8 cellular contexts compared by ENCODE assay signal in genomic region chr4:184472540-184473264, GRCh38. TPM values are rescaled to one million over a fixed set of nuclear protein-coding genes. Genes with fewer than 3 reads are reported as not detected.
DNase-seq lines count a peak whose midpoint lies in the region; ATAC-seq and TF ChIP-seq lines count a peak whose summit lies in the region.

No MANE protein-coding gene starts in this region.

- peaks cover 68% of the 10 kb centered on the region for H3K79me2 ChIP-seq in PC-3 (ENCODE audit: low read length)

- TF ChIP-seq CTCF in AG04449 (IDR thresholded peaks at IDR 0.05; ENCODE audit: insufficient read depth, low read length, missing control alignments) (no peak), GM13977 (IDR thresholded peaks at IDR 0.05; ENCODE audit: extremely low read depth, insufficient read depth, missing control alignments) (no peak), PC-3 (conservative IDR thresholded peaks at IDR 0.05; ENCODE audit: low read depth, low read length) (no peak), fibroblast of mammary gland (conservative IDR thresholded peaks at IDR 0.05; ENCODE audit: control insufficient read depth, insufficient read depth, low read depth, low read length) (no peak)

- H3K9me3 ChIP-seq in PC-3 (ENCODE audit: low read length) = no peaks in the 10 kb centered on the region

- in situ Hi-C loops in GM13977 (cut with MboI; ENCODE audit: low pct_unique_long_range_greater_than_20kb, low sequenced_read_pairs, unreplicated experiment) = loop anchor here (10.0 kb wide), 1 partner anchor 62 kb away; no protein-coding TSS in a partner anchor

- H3K27me3 Mint-ChIP-seq in naive B cell = no peaks in the 10 kb centered on the region

- CTCF ChIA-PET in AG04449 (lab: Yijun Ruan, JAX) (no interaction called here), PC-3 (lab: Charles Lee) (no interaction called here)

- no peaks in the 10 kb centered on the region for H3K9me3 Mint-ChIP-seq in naive B cell

- no peaks in the 10 kb centered on the region for H3K9me2 ChIP-seq in PC-3 (replicated peaks; ENCODE audit: low read length)

- intact Hi-C loops in PC-3 (cut with micrococcal nuclease) = loop anchor here (1.0 to 5.0 kb wide), 4 partner anchors 54 to 355 kb away; partner anchors contain the start of gene ACSL1

- BruUV-seq in PC-3 (replicated peaks; lab: Mats Ljungman, UMichigan) = no TSS peak

- DNase-seq in AG04449 (ENCODE audit: low read depth, low spot score) (no peak), GM13977 (ENCODE audit: low spot score) (peak; percentile 73), PC-3 (peak; percentile 69), fibroblast of mammary gland (ENCODE audit: low read depth) (peak; percentile 45), naive B cell (peak; percentile 71)
- peak; percentile 42 for DNase-seq in activated T-helper 9 cell treated with anti-CD3 and anti-CD28 coated beads, Interleukin-2, amount 50 U/mL, for 16 hours (ENCODE audit: low read depth)

- peak overlapping the region; percentile 87 for H3K4me3 ChIP-seq in AG04449 (ENCODE audit: low read depth, low read length)
- H3K4me3 ChIP-seq in PC-3 (ENCODE audit: low read length) = peak overlapping the region; percentile 74
- H3K4me3 ChIP-seq in fibroblast of mammary gland (ENCODE audit: control insufficient read depth, low read depth, low read length) = peak overlapping the region; percentile 72

- H3K36me3 Mint-ChIP-seq in naive B cell = peaks cover 5 to 9% of the 10 kb centered on the region in 2 donors

- no peaks in the 10 kb centered on the region for H3K36me3 ChIP-seq in PC-3 (ENCODE audit: low read depth, low read length)

- no peaks in the 10 kb centered on the region for H4K20me1 ChIP-seq in PC-3 (ENCODE audit: low read length)

- H2AFZ ChIP-seq in PC-3 (ENCODE audit: low read length) = peak overlapping the region; percentile 89

- peak overlapping the region; percentile 55 for H3K27ac ChIP-seq in PC-3 (ENCODE audit: low read length)
- H3K27ac ChIP-seq in temporal lobe (ENCODE audit: low read depth, low read length) = peak overlapping the region; percentile 74

- peak overlapping the region; percentile 69 for H3K9ac ChIP-seq in PC-3 (ENCODE audit: low read length)

- peaks cover 45 to 74% (median 60%) of the 10 kb centered on the region in 3 donors for H3K4me1 Mint-ChIP-seq in naive B cell

- no peaks in the 10 kb centered on the region for H3F3A ChIP-seq in PC-3 (ENCODE audit: low read length, unreplicated experiment)

- peaks cover 16% of the 10 kb centered on the region; the same call in 1 of the 2 replicates for H3K4me1 ChIP-seq in PC-3 (ENCODE audit: insufficient read depth, low read length)

- peak overlapping the region; percentile 89 for H3K4me2 ChIP-seq in PC-3 (ENCODE audit: low read length)

- ATAC-seq in HG03064 (IDR thresholded peaks at IDR 0.05; ENCODE audit: low read depth, unreplicated experiment) (peak; percentile 28), PC-3 (peak; percentile 68), naive B cell (ENCODE audit: low read depth in 2 of 2) (peak; percentile 15 to 23)

- peak overlapping the region; percentile 86 to 99 (median 96) for H3K4me3 Mint-ChIP-seq in naive B cell

- no peaks in the 10 kb centered on the region for H3K27me3 ChIP-seq in PC-3 (ENCODE audit: low read length)

- peak overlapping the region; percentile 90 to 98 (median 96) for H3K27ac Mint-ChIP-seq in naive B cell

- POLR2A ChIA-PET in AG04449 (lab: Yijun Ruan, JAX) (no interaction called here), PC-3 (lab: Charles Lee; ENCODE audit: unreplicated experiment) (no interaction called here)

RNA-seq across cellular contexts. Expression of gene IRF2, which starts 1.6 kb away (rescaled TPM):
- 7.7 TPM in 2 replicates for total RNA-seq in PC-3 (2014; rRNA removed)
- polyA plus RNA-seq in naive B cell (ENCODE audit: low read depth in 6 of 6) = 100 to 1,000 TPM; 119 to 174 (median 151) TPM
- total RNA-seq in temporal lobe = 6.4 TPM
